ENCODE assay signal across 13 cellular contexts in genomic region chr3:37992271-37993066, GRCh38. TPM values are rescaled to one million over a fixed set of nuclear protein-coding genes. Genes with fewer than 3 reads are reported as not detected.
DNase-seq lines count a peak whose midpoint lies in the region; ATAC-seq and TF ChIP-seq lines count a peak whose summit lies in the region.
"Had no signal": no experiment of that assay in that cellular context is flagged by ENCODE, and none has a peak within 500 bp of the region (broad histone marks: within the 10 kb centered on the region; RNA-seq: fewer than 3 reads in every experiment).

No MANE protein-coding gene starts in this region.

- H3K9ac ChIP-seq in IMR-90 (ENCODE audit: low read depth, low read length), result no peak overlapping the region
- H3K9ac ChIP-seq: KMS-11 had no signal

- H3K9me3 Mint-ChIP-seq in CD14-positive monocyte, result no peaks in the 10 kb centered on the region
- no peaks in the 10 kb centered on the region for H3K9me3 Mint-ChIP-seq in dendritic cell treated with granulocyte-macrophage colony-stimulating factor and Interleukin-4, amounts not matched to agents 40 ng/mL and 50 ng/mL, for 4 days

- TF ChIP-seq RAD21 in IMR-90 (IDR thresholded peaks at IDR 0.05; ENCODE audit: low read length), result no peak

- no peak overlapping the region for H3K14ac ChIP-seq in IMR-90 (replicated peaks; ENCODE audit: low read depth, low read length)

- no peak overlapping the region for H3K4me2 ChIP-seq in IMR-90 (ENCODE audit: low read depth, low read length)

- H3K36me3 Mint-ChIP-seq in CD14-positive monocyte, result peaks cover 14 to 19% of the 10 kb centered on the region in 2 donors
- H3K36me3 Mint-ChIP-seq in dendritic cell treated with granulocyte-macrophage colony-stimulating factor and Interleukin-4, amounts not matched to agents 40 ng/mL and 50 ng/mL, for 4 days (ENCODE audit: low read depth), result peaks cover 17% of the 10 kb centered on the region

- H3K27me3 Mint-ChIP-seq in CD14-positive monocyte (ENCODE audit: low read depth in 3 of 3), result peaks cover 2 to 6% (median 2%) of the 10 kb centered on the region in 3 donors
- H3K27me3 Mint-ChIP-seq in dendritic cell treated with granulocyte-macrophage colony-stimulating factor and Interleukin-4, amounts not matched to agents 40 ng/mL and 50 ng/mL, for 4 days, result no peaks in the 10 kb centered on the region

- dilution Hi-C loops in IMR-90 (cut with HindIII; ENCODE audit: low sequenced_read_pairs, unreplicated experiment), result no loop called here

- H3K23ac ChIP-seq in IMR-90 (ENCODE audit: low read depth, low read length), result no peak overlapping the region

- H4K8ac ChIP-seq in IMR-90 (ENCODE audit: low read depth in 2 of 2, low read length in 2 of 2), result no peak overlapping the region

- H4K91ac ChIP-seq in IMR-90 (ENCODE audit: insufficient read depth, low read depth, low read length), result no peak overlapping the region

- DNase-seq in CD14-positive monocyte (ENCODE audit: low spot score) (peak; percentile 15), IMR-90 (no peak), NCI-H1417 (lab: John Stamatoyannopoulos, UW) (no peak), GOT3 (lab: John Stamatoyannopoulos, UW) (no peak)
- no peak for DNase-seq in stimulated activated CD4-positive, alpha-beta T cell treated with anti-CD3 and anti-CD28 coated beads, Interleukin-2, amount 100 ng/mL, for 48 hours
- DNase-seq: BE2C, T-helper 9 cell had no signal

- H3K4ac ChIP-seq in IMR-90 (ENCODE audit: low read depth, low read length), result no peak overlapping the region; the same call in 1 of the 2 replicates

- H3K79me1 ChIP-seq in IMR-90 (ENCODE audit: low read depth in 1 of 2, low read length in 2 of 2), result peaks cover 0 to 17% of the 10 kb centered on the region in 2 experiments; a peak in 1 of 4 replicates

- no peak overlapping the region for H2AK9ac ChIP-seq in IMR-90 (replicated peaks; ENCODE audit: low read depth, low read length, poor library complexity)

- peaks cover 64% of the 10 kb centered on the region for H3K4me1 Mint-ChIP-seq in CD14-positive monocyte
- peaks cover 76% of the 10 kb centered on the region for H3K4me1 Mint-ChIP-seq in dendritic cell treated with granulocyte-macrophage colony-stimulating factor and Interleukin-4, amounts not matched to agents 40 ng/mL and 50 ng/mL, for 4 days (ENCODE audit: low read depth)

- no peak overlapping the region for H2BK20ac ChIP-seq in IMR-90 (ENCODE audit: low read depth, low read length)

- H3K56ac ChIP-seq in IMR-90 (ENCODE audit: extremely low read depth, insufficient read depth, low read length), result no peak overlapping the region

- peak overlapping the region; percentile 54 for H2AFZ ChIP-seq in IMR-90 (replicated peaks; ENCODE audit: low read length, poor library complexity)

- H3K27ac ChIP-seq in IMR-90 (ENCODE audit: insufficient read depth, low read length), result no peak overlapping the region
- peak overlapping the region; percentile 93 for H3K27ac ChIP-seq in muscle layer of duodenum (ENCODE audit: low read length)
- H3K27ac ChIP-seq: KMS-11 had no signal

- TF ChIP-seq CTCF in CD14-positive monocyte (IDR thresholded peaks at IDR 0.05) (no peak), IMR-90 (conservative IDR thresholded peaks at IDR 0.05; ENCODE audit: low read depth, low read length) (no peak)

- peak overlapping the region in 6 of 7 donors; percentile 58 to 95 (median 74) for H3K27ac Mint-ChIP-seq in CD14-positive monocyte
- H3K27ac Mint-ChIP-seq in dendritic cell treated with granulocyte-macrophage colony-stimulating factor and Interleukin-4, amounts not matched to agents 40 ng/mL and 50 ng/mL, for 4 days, result peak overlapping the region; percentile 98

- H3K36me3 ChIP-seq in IMR-90 (ENCODE audit: control insufficient read depth, insufficient read depth, low read length) (peaks cover 3% of the 10 kb centered on the region; the same call in 1 of the 2 replicates), muscle layer of duodenum (ENCODE audit: control insufficient read depth in 1 of 2, insufficient read depth in 2 of 2, low read length in 2 of 2) (no peaks in the 10 kb centered on the region)
- H3K36me3 ChIP-seq: BE2C had no signal

- CTCF ChIA-PET in IMR-90 (lab: Yijun Ruan, JAX), result interaction anchor here (1.1 kb wide), 1 partner anchor 137 kb away, joined by 3 read pairs; no protein-coding TSS in a partner anchor

- no peak overlapping the region for H2AK5ac ChIP-seq in IMR-90 (ENCODE audit: low read depth, low read length)

- H3K4me3 ChIP-seq in IMR-90 (ENCODE audit: insufficient read depth, low read depth, low read length) (no peak overlapping the region), muscle layer of duodenum (ENCODE audit: low read depth in 1 of 2, low read length in 2 of 2) (peak overlapping the region in 1 of 2 donors; percentile 8)

- no peak for TF ChIP-seq POLR2A in IMR-90 (IDR thresholded peaks at IDR 0.05; ENCODE audit: low read depth, low read length)

- H3K4me1 ChIP-seq in IMR-90 (ENCODE audit: control insufficient read depth, insufficient read depth, low read length) (peaks cover 2% of the 10 kb centered on the region), muscle layer of duodenum (ENCODE audit: control insufficient read depth in 1 of 2, insufficient read depth in 2 of 2, low read length in 2 of 2) (peaks cover 5 to 6% of the 10 kb centered on the region in 2 donors)
- H3K4me1 ChIP-seq: BE2C had no signal

- intact Hi-C loops in CD14-positive monocyte (cut with micrococcal nuclease) (no loop called here), IMR-90 (cut with micrococcal nuclease) (no loop called here)
- intact Hi-C loops in dendritic cell treated with granulocyte-macrophage colony-stimulating factor and Interleukin-4, amounts not matched to agents 40 ng/mL and 50 ng/mL, for 4 days (cut with micrococcal nuclease), result no loop called here

- no peak overlapping the region for H4K5ac ChIP-seq in IMR-90 (ENCODE audit: low read depth, low read length)

- POLR2A ChIA-PET in IMR-90 (lab: Charles Lee; ENCODE audit: unreplicated experiment), result no interaction called here

- no peak overlapping the region for H2BK15ac ChIP-seq in IMR-90 (ENCODE audit: low read depth, low read length)

- H3K9me3 ChIP-seq in IMR-90 (ENCODE audit: control insufficient read depth, insufficient read depth, low read length) (no peaks in the 10 kb centered on the region), muscle layer of duodenum (ENCODE audit: control insufficient read depth in 1 of 2, low read length in 2 of 2) (no peaks in the 10 kb centered on the region)
- H3K9me3 ChIP-seq: BE2C had no signal

- H4K20me1 ChIP-seq in IMR-90 (ENCODE audit: insufficient read depth, low read length), result no peaks in the 10 kb centered on the region

- no peak overlapping the region for H2BK120ac ChIP-seq in IMR-90 (ENCODE audit: low read depth, low read length)

- BruUV-seq in IMR-90 (replicated peaks; lab: Mats Ljungman, UMichigan), result no TSS peak

- H2BK5ac ChIP-seq in IMR-90 (ENCODE audit: low read depth, low read length, poor library complexity, severe bottlenecking), result no peak overlapping the region

- ATAC-seq in IMR-90 (ENCODE audit: low read depth) (no peak), GM18867 (IDR thresholded peaks at IDR 0.05; ENCODE audit: unreplicated experiment) (no peak)
- ATAC-seq: left lobe of liver had no signal

- in situ Hi-C loops in IMR-90 (cut with MboI; ENCODE audit: low sequenced_read_pairs), result no loop called here

- 53% methylated on average over 2 of the region's 9 CpGs; no CpG with 5 or more reads in 1 of the 2 experiments for WGBS in IMR-90 (ENCODE audit: extremely low coverage in 2 of 2, insufficient read length in 1 of 2), 2 experiments

- H3K27me3 ChIP-seq in IMR-90 (ENCODE audit: control insufficient read depth, insufficient read depth, low read length) (no peaks in the 10 kb centered on the region; the same call in 1 of the 2 replicates), muscle layer of duodenum (ENCODE audit: low read depth, low read length) (no peaks in the 10 kb centered on the region)
- H3K27me3 ChIP-seq: BE2C had no signal

- H3K18ac ChIP-seq in IMR-90 (ENCODE audit: low read depth, low read length), result no peak overlapping the region

- H3K4me3 Mint-ChIP-seq in CD14-positive monocyte, result no peak overlapping the region
- no peak overlapping the region for H3K4me3 Mint-ChIP-seq in dendritic cell treated with granulocyte-macrophage colony-stimulating factor and Interleukin-4, amounts not matched to agents 40 ng/mL and 50 ng/mL, for 4 days

- H3K9me1 ChIP-seq in IMR-90 (ENCODE audit: insufficient read depth, low read length), result peaks cover 8% of the 10 kb centered on the region

TF ChIP-seq in IMR-90, 13 proteins besides CTCF, POLR2A, EP300 and RAD21 (continues in another document):
- TF ChIP-seq RCOR1 (IDR thresholded peaks at IDR 0.05; ENCODE audit: insufficient replicate concordance, low read length) (no peak), FOS (IDR thresholded peaks at IDR 0.05; ENCODE audit: low read depth, low read length) (no peak), SMC3 (IDR thresholded peaks at IDR 0.05; ENCODE audit: low read depth, low read length) (no peak), BHLHE40 (IDR thresholded peaks at IDR 0.05; ENCODE audit: low read depth, low read length) (no peak), NFE2L2 (IDR thresholded peaks at IDR 0.05; ENCODE audit: low read depth, low read length) (no peak)
- TF ChIP-seq, protein P1, sequence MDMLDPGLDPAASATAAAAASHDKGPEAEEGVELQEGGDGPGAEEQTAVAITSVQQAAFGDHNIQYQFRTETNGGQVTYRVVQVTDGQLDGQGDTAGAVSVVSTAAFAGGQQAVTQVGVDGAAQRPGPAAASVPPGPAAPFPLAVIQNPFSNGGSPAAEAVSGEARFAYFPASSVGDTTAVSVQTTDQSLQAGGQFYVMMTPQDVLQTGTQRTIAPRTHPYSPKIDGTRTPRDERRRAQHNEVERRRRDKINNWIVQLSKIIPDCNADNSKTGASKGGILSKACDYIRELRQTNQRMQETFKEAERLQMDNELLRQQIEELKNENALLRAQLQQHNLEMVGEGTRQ (IDR thresholded peaks at IDR 0.05; ENCODE audit: low read depth, low read length), result no peak

RNA-seq across cellular contexts. Expression of gene VILL, which starts 1.9 kb away (rescaled TPM):
- polyA plus RNA-seq in CD14-positive monocyte (1 to 10 TPM; 4.4 to 7.4 TPM), IMR-90 (2012; rRNA removed) (4.5 and 4.7 TPM in 2 replicates)
- 2.3 and 2.5 TPM in 2 replicates for total RNA-seq in IMR-90 (2012; rRNA removed)
- polyA plus RNA-seq in IMR-90 (2012; cell fraction: cytosol; rRNA removed), result 1.3 and 3.7 TPM in 2 replicates
- 15.6 and 35.8 TPM in 2 replicates for polyA plus RNA-seq in IMR-90 (2012; cell fraction: nucleus; rRNA removed; ENCODE audit: low replicate concordance)
- total RNA-seq: H4 had no signal

RNA-seq across cellular contexts. Expression of gene PLCD1, which starts 37.0 kb away (rescaled TPM):
- polyA plus RNA-seq in CD14-positive monocyte (1 to 10 TPM; 4.1 to 6.0 TPM), IMR-90 (2012; rRNA removed) (13.2 and 14.9 TPM in 2 replicates)
- 15.0 and 16.3 TPM in 2 replicates for total RNA-seq in IMR-90 (2012; rRNA removed)
- 7.0 and 12.3 TPM in 2 replicates for polyA plus RNA-seq in IMR-90 (2012; cell fraction: cytosol; rRNA removed)
- polyA plus RNA-seq in IMR-90 (2012; cell fraction: nucleus; rRNA removed; ENCODE audit: low replicate concordance), result 21.6 and 50.5 TPM in 2 replicates

RNA-seq across cellular contexts. Expression of gene DLEC1, which starts 46.5 kb away (rescaled TPM):
- polyA plus RNA-seq in CD14-positive monocyte, result under 1 TPM; 0.11 to 0.14 TPM
- total RNA-seq in IMR-90 (2012; rRNA removed), result not detected in 2 replicates
- 0.03 TPM in 1 of 2 replicates, not detected in the other for polyA plus RNA-seq in IMR-90 (2012; rRNA removed)
- not detected in 2 replicates for polyA plus RNA-seq in IMR-90 (2012; cell fraction: cytosol; rRNA removed)
- 0.17 and 0.18 TPM in 2 replicates for polyA plus RNA-seq in IMR-90 (2012; cell fraction: nucleus; rRNA removed; ENCODE audit: low replicate concordance)
